9 cellular contexts compared by ENCODE assay signal in genomic region chr14:63203618-63204406, GRCh38. TPM values are rescaled to one million over a fixed set of nuclear protein-coding genes. Genes with fewer than 3 reads are reported as not detected.
DNase-seq lines count a peak whose midpoint lies in the region; ATAC-seq and TF ChIP-seq lines count a peak whose summit lies in the region.
"Had no signal": no experiment of that assay in that cellular context is flagged by ENCODE, and none has a peak within 500 bp of the region (broad histone marks: within the 10 kb centered on the region; RNA-seq: fewer than 3 reads in every experiment).

No MANE protein-coding gene starts in this region.

- no peak for TF ChIP-seq POLR2A in stomach (IDR thresholded peaks at IDR 0.05)

- 9 to 12% (median 11%) methylated on average over 11 of the region's 11 CpGs for WGBS in stomach, 5 donors

- no peak for TF ChIP-seq EP300 in stomach (IDR thresholded peaks at IDR 0.05)

- intact Hi-C loops in stomach (cut with DNase I; ENCODE audit: low total_unique reads): no loop called here

- no peak for ATAC-seq in GM18519 (IDR thresholded peaks at IDR 0.05; ENCODE audit: low FRiP score, unreplicated experiment)

- no peaks in the 10 kb centered on the region for H3K9me3 ChIP-seq in stomach

- peak; percentile 44 for TF ChIP-seq CTCF in choroid plexus epithelial cell (conservative IDR thresholded peaks at IDR 0.05; ENCODE audit: low read depth, low read length)
- TF ChIP-seq CTCF in stomach (IDR thresholded peaks at IDR 0.05): no peak

- peak overlapping the region; percentile 60 for H3K4me3 ChIP-seq in choroid plexus epithelial cell (ENCODE audit: low read depth, low read length)
- peak overlapping the region; percentile 41 to 45 (median 44) for H3K4me3 ChIP-seq in stomach

- no peaks in the 10 kb centered on the region for H3K27me3 ChIP-seq in stomach

- H3K27ac ChIP-seq in stomach: peak overlapping the region; percentile 54 to 90 (median 89)
- H3K27ac ChIP-seq: KMS-11 had no signal

- DNase-seq in GM03348 (ENCODE audit: low spot score) (peak; percentile 84), NCI-H345 treated with DMSO at 0.1 percent for 48 hours (lab: John Stamatoyannopoulos, UW; ENCODE audit: unreplicated experiment) (peak; percentile 79), choroid plexus epithelial cell (ENCODE audit: low read depth) (peak; percentile 94), kidney glomerular epithelial cell (lab: John Stamatoyannopoulos, UW) (peak; percentile 94), stomach (peak; percentile 47), T-helper 1 cell (no peak), GF-D8 (lab: John Stamatoyannopoulos, UW) (no peak)

- peaks cover 0 to 17% (median 6%) of the 10 kb centered on the region in 4 donors for H3K4me1 ChIP-seq in stomach

- no peaks in the 10 kb centered on the region for H3K36me3 ChIP-seq in stomach

RNA-seq across cellular contexts. Expression of gene RHOJ, which starts 0.4 kb away (rescaled TPM):
- total RNA-seq in stomach: 10 to 100 TPM in 1 of 5 donors, 1 to 10 TPM in 4; 2.2 to 18.5 (median 5.9) TPM
- polyA plus RNA-seq in stomach: 10 to 100 TPM in 1 of 3 donors, 1 to 10 TPM in 2; 5.2 to 15.9 (median 7.0) TPM

Comparison
In these comparisons a context has a peak if more than half of its experiments do, and no peak if none do; other contexts are left out.
1. DNase-seq: peak in GM03348 (single experiment), NCI-H345 treated with DMSO at 0.1 percent for 48 hours (single experiment), choroid plexus epithelial cell (single experiment), kidney glomerular epithelial cell (single experiment) and stomach (single experiment); none in T-helper 1 cell (0 of 5) and GF-D8 (single experiment).